8 cellular contexts compared by ENCODE assay signal in genomic region chr6:147856687-147857086, GRCh38.
"Had no signal": no experiment of that assay in that cellular context is flagged by ENCODE, and none has a peak within 500 bp of the region (broad histone marks: within the 10 kb centered on the region; RNA-seq: fewer than 3 reads in every experiment).

No MANE protein-coding gene starts in this region.

- ATAC-seq: HCT116, HepG2 had no signal

- DNase-seq: GM23248, GOT3, H7, HFFc6, KBM-7 had no signal

- H3K4me3 ChIP-seq: GM23248, HAP-1 had no signal
